24 cellular contexts compared by ENCODE assay signal in the genomic region with DNA sequence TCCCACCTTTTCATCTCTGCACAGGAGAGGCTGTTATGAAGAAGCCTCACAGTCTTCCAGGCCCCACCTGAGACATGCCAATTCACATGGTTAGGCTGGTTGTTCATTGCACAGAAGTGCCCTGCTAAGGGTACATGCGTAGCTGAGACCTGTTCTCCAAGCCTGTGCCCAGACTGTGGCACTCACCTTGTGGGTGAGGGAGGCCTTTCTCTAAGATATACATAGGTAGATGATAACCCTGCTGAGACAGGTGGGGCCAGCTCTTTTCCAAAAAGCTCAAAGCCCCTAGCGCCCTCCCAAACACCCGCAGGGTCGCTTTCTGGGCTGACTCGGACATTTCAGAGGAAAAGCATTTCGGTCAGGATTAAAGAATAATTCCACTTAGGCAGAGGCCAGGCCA.
"Had no signal": no experiment of that assay in that cellular context is flagged by ENCODE, and none has a peak within 500 bp of the region (broad histone marks: within the 10 kb centered on the region; RNA-seq: fewer than 3 reads in every experiment).

No MANE protein-coding gene starts in this region.

- ATAC-seq: effector memory CD8-positive, alpha-beta T cell; esophagus mucosa; foreskin keratinocyte; gastrocnemius medialis; gastroesophageal sphincter; heart left ventricle; heart right ventricle had no signal

- H3K4me3 Mint-ChIP-seq: dendritic cell treated with granulocyte-macrophage colony-stimulating factor and Interleukin-4, amounts not matched to agents 40 ng/mL and 50 ng/mL, for 4 days; effector memory CD8-positive, alpha-beta T cell; endodermal cell had no signal

- H3K36me3 ChIP-seq: colonic mucosa, esophagus squamous epithelium, gastrocnemius medialis, gastroesophageal sphincter, heart left ventricle, heart right ventricle had no signal

- H3K9me3 Mint-ChIP-seq: dendritic cell treated with granulocyte-macrophage colony-stimulating factor and Interleukin-4, amounts not matched to agents 40 ng/mL and 50 ng/mL, for 4 days; effector memory CD8-positive, alpha-beta T cell; endodermal cell had no signal

- H3K4me3 ChIP-seq: colonic mucosa, coronary artery, dorsolateral prefrontal cortex, esophagus squamous epithelium, gastrocnemius medialis, gastroesophageal sphincter, heart left ventricle, heart right ventricle had no signal

- H3K9me3 ChIP-seq: colonic mucosa, esophagus squamous epithelium, gastrocnemius medialis, gastroesophageal sphincter, heart left ventricle, heart right ventricle had no signal

- H3K27me3 ChIP-seq: colonic mucosa, foreskin keratinocyte, gastrocnemius medialis, gastroesophageal sphincter had no signal

- H3K4me1 ChIP-seq: colonic mucosa, foreskin keratinocyte, gastrocnemius medialis had no signal

- H3K27ac ChIP-seq: colonic mucosa, coronary artery, dorsolateral prefrontal cortex, epithelial cell of prostate, esophagus squamous epithelium, foreskin keratinocyte, gastrocnemius medialis, gastroesophageal sphincter, heart left ventricle, heart right ventricle had no signal

- DNase-seq: colonic mucosa; cortex of kidney; dermis blood vessel endothelial cell; dorsolateral prefrontal cortex; effector CD4-positive, alpha-beta T cell; effector CD8-positive, alpha-beta T cell; effector memory CD4-positive, alpha-beta T cell; effector memory CD8-positive, alpha-beta T cell; endodermal cell; erythroblast; esophagus squamous epithelium; foreskin fibroblast; foreskin keratinocyte; foreskin melanocyte; gastrocnemius medialis; glutamatergic neuron; head of caudate nucleus; heart left ventricle; heart right ventricle had no signal

- H3K27ac Mint-ChIP-seq: dendritic cell treated with granulocyte-macrophage colony-stimulating factor and Interleukin-4, amounts not matched to agents 40 ng/mL and 50 ng/mL, for 4 days; effector memory CD8-positive, alpha-beta T cell; endodermal cell had no signal
